ENCODE assay signal across 11 cellular contexts in the genomic region with DNA sequence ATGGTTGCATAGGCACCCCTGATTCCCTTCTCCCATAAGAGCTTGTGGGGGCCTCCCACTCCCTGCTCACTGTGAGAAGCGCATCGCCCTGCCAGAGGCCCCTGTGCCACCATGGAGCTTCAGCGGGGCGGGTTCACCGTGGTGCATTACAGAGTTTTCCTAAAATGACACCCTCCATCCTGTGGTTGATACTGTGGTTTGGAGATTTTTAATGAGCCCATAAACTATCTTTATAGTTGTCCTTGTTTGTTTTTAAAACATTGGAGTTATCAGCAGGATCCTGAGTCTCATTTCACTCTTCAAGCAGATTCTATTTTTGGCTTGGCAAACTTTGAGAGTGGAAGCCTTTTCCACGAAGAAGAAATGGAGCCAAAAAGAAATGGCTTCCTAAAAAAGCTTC.
"Had no signal": no experiment of that assay in that cellular context is flagged by ENCODE, and none has a peak within 500 bp of the region (broad histone marks: within the 10 kb centered on the region; RNA-seq: fewer than 3 reads in every experiment).

No MANE protein-coding gene starts in this region.

- H3K9me3 ChIP-seq: vagina had no signal

- H3K27ac ChIP-seq: hepatocyte, parathyroid adenoma, stomach had no signal

- H3K27me3 ChIP-seq: hepatocyte, stomach, vagina had no signal

- H3K4me2 ChIP-seq: hepatocyte had no signal

- H3K79me2 ChIP-seq: hepatocyte, parathyroid adenoma had no signal

- H3K36me3 ChIP-seq: stomach, vagina had no signal

- H2AFZ ChIP-seq: hepatocyte, parathyroid adenoma had no signal

- H3K9ac ChIP-seq: parathyroid adenoma had no signal

- ATAC-seq: activated T-cell treated with anti-CD3 and anti-CD28 coated beads, Interleukin-2, amount 50 U/mL, for 4 hours had no signal

- H3K4me3 ChIP-seq: hepatocyte, stomach, vagina had no signal

- DNase-seq: activated CD4-positive, alpha-beta memory T cell treated with anti-CD3 and anti-CD28 coated beads for 36 hours; activated CD4-positive, alpha-beta T cell treated with anti-CD3 and anti-CD28 coated beads for 1 hour; activated gamma-delta T cell treated with Interleukin-2 at 50 U/mL for 16 hours; activated naive CD8-positive, alpha-beta T cell treated with anti-CD3 and anti-CD28 coated beads for 36 hours; activated T-cell treated with anti-CD3 and anti-CD28 coated beads, Interleukin-2, amount 50 U/mL, for 4 hours; stimulated activated CD4-positive, alpha-beta T cell treated with anti-CD3 and anti-CD28 coated beads, Interleukin-15, amount 100 ng/mL, for 24 hours; stimulated activated CD4-positive, alpha-beta T cell treated with anti-CD3 and anti-CD28 coated beads, Interleukin-4, amount 100 ng/mL, for 24 hours; stomach had no signal

- H3K4me1 ChIP-seq: parathyroid adenoma had no signal
